8 cellular contexts compared by ENCODE assay signal in the genomic region with DNA sequence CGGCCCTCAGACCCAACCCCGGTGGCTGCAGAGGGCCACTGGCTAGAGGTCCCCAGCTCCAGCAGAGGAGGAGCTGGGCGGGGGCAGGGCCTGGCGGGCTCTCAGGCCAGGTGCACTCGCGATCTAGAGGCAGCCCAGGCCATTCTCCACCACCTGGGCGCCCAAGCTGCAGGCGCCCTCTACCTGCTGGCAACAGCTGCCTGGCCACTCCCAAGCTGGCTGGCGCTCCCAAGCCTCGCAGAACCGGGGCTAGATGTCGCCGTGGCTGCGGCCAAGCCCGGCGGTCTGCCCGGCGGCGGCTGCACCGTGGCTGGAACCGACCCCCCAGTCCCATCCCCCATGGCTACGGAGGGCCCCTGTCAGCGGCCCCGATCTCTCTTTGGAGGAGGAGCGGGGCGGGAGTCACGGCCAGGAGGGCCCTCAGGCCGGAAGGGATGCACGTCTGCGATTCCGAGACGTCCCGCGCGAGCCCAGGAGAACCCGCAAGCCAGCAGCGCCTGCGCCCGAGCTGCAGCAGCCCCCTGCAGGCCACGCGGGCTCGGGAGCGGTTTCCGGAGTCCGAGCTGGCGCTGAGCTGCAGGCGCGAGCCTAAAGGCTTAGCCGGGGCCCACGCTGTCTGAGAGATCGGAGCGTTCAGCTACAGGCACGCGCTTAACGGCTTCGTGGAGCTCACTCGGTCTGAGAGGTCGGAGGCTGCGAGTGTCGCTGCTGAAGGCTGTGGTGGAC. TPM values are rescaled to one million over a fixed set of nuclear protein-coding genes. Genes with fewer than 3 reads are reported as not detected.
DNase-seq lines count a peak whose midpoint lies in the region; ATAC-seq and TF ChIP-seq lines count a peak whose summit lies in the region.

No MANE protein-coding gene starts in this region.

- peak overlapping the region; percentile 89 to 96 for H3K4me3 Mint-ChIP-seq in activated T-cell treated with anti-CD3 and anti-CD28 coated beads, Interleukin-2, amount 50 U/mL, for 72 hours
- H3K4me3 Mint-ChIP-seq in natural killer cell treated with Interleukin-12 subunit alpha and Interleukin-12 subunit beta and Interleukin-15 and Interleukin-18, amount 100 ng/mL, for 72 hours: peak overlapping the region; percentile 84

- H3K27me3 ChIP-seq in tibial artery: peaks cover 10 to 92% of the 10 kb centered on the region in 2 donors

- DNase-seq in Ammon's horn (ENCODE audit: low spot score): peak; percentile 60
- peak; percentile 36 for DNase-seq in NCI-H526 treated with DMSO at 0.1 percent for 48 hours (lab: John Stamatoyannopoulos, UW)
- DNase-seq in activated T-cell treated with anti-CD3 and anti-CD28 coated beads, Interleukin-2, amount 50 U/mL, for 72 hours: peak; percentile 72 to 77
- peak; percentile 68 for DNase-seq in fibroblast of gingiva (ENCODE audit: low read depth)
- DNase-seq in natural killer cell treated with Interleukin-12 subunit alpha and Interleukin-12 subunit beta and Interleukin-15 and Interleukin-18, amount 100 ng/mL, for 72 hours (ENCODE audit: low spot score): peak; percentile 75
- DNase-seq in tibial artery: peak; percentile 46 to 71

- peaks cover 61% of the 10 kb centered on the region for H3K27me3 Mint-ChIP-seq in activated T-cell treated with anti-CD3 and anti-CD28 coated beads, Interleukin-2, amount 50 U/mL, for 72 hours (ENCODE audit: low read depth)
- peaks cover 13 to 51% of the 10 kb centered on the region in 2 donors for H3K27me3 Mint-ChIP-seq in natural killer cell treated with Interleukin-12 subunit alpha and Interleukin-12 subunit beta and Interleukin-15 and Interleukin-18, amount 100 ng/mL, for 72 hours

- H3K9me3 Mint-ChIP-seq in activated T-cell treated with anti-CD3 and anti-CD28 coated beads, Interleukin-2, amount 50 U/mL, for 72 hours: no peaks in the 10 kb centered on the region
- H3K9me3 Mint-ChIP-seq in natural killer cell treated with Interleukin-12 subunit alpha and Interleukin-12 subunit beta and Interleukin-15 and Interleukin-18, amount 100 ng/mL, for 72 hours: no peaks in the 10 kb centered on the region

- H3K27ac Mint-ChIP-seq in activated T-cell treated with anti-CD3 and anti-CD28 coated beads, Interleukin-2, amount 50 U/mL, for 72 hours: no peak overlapping the region
- no peak overlapping the region for H3K27ac Mint-ChIP-seq in natural killer cell treated with Interleukin-12 subunit alpha and Interleukin-12 subunit beta and Interleukin-15 and Interleukin-18, amount 100 ng/mL, for 72 hours

- TF ChIP-seq CTCF in tibial artery (IDR thresholded peaks at IDR 0.05): no peak

- no peaks in the 10 kb centered on the region for H3K36me3 Mint-ChIP-seq in activated T-cell treated with anti-CD3 and anti-CD28 coated beads, Interleukin-2, amount 50 U/mL, for 72 hours (ENCODE audit: insufficient read depth in 2 of 2)
- H3K36me3 Mint-ChIP-seq in natural killer cell treated with Interleukin-12 subunit alpha and Interleukin-12 subunit beta and Interleukin-15 and Interleukin-18, amount 100 ng/mL, for 72 hours: no peaks in the 10 kb centered on the region

- ATAC-seq in GM21529 (IDR thresholded peaks at IDR 0.05; ENCODE audit: unreplicated experiment) (peak; percentile 47), GM21528 (IDR thresholded peaks at IDR 0.05; ENCODE audit: low FRiP score, unreplicated experiment) (no peak)
- ATAC-seq in activated T-cell treated with anti-CD3 and anti-CD28 coated beads, Interleukin-2, amount 50 U/mL, for 72 hours (replicated peaks in 1 of 2): peak; percentile 68 to 72
- ATAC-seq in natural killer cell treated with Interleukin-12 subunit alpha and Interleukin-12 subunit beta and Interleukin-15 and Interleukin-18, amount 100 ng/mL, for 72 hours: peak; percentile 78 to 85

- peaks cover 0 to 31% (median 30%) of the 10 kb centered on the region in 4 donors for H3K4me1 ChIP-seq in tibial artery

- H3K4me3 ChIP-seq in tibial artery: peak overlapping the region in 1 of 2 donors; percentile 32

- H3K9me3 ChIP-seq in tibial artery: no peaks in the 10 kb centered on the region

- peaks cover 6% of the 10 kb centered on the region for H3K4me1 Mint-ChIP-seq in activated T-cell treated with anti-CD3 and anti-CD28 coated beads, Interleukin-2, amount 50 U/mL, for 72 hours (ENCODE audit: low read depth)
- H3K4me1 Mint-ChIP-seq in natural killer cell treated with Interleukin-12 subunit alpha and Interleukin-12 subunit beta and Interleukin-15 and Interleukin-18, amount 100 ng/mL, for 72 hours (ENCODE audit: low read depth in 2 of 2): peaks cover 6% of the 10 kb centered on the region in 2 donors

- intact Hi-C loops in tibial artery (cut with DNase I; ENCODE audit: low total_unique reads): no loop called here

- no peak overlapping the region for H3K27ac ChIP-seq in tibial artery

- H3K36me3 ChIP-seq in tibial artery: no peaks in the 10 kb centered on the region

RNA-seq across cellular contexts. Expression of a gene that starts 44.3 kb away (rescaled TPM):
- total RNA-seq in activated T-cell treated with anti-CD3 and anti-CD28 coated beads, Interleukin-2, amount 50 U/mL, for 72 hours: 10 to 100 TPM; 15.4 to 15.5 TPM
- 10 to 100 TPM; 31.8 to 37.9 TPM for total RNA-seq in natural killer cell treated with Interleukin-12 subunit alpha and Interleukin-12 subunit beta and Interleukin-15 and Interleukin-18, amount 100 ng/mL, for 72 hours
